Comparison of ENCODE assay signal across 7 cellular contexts in the genomic region with DNA sequence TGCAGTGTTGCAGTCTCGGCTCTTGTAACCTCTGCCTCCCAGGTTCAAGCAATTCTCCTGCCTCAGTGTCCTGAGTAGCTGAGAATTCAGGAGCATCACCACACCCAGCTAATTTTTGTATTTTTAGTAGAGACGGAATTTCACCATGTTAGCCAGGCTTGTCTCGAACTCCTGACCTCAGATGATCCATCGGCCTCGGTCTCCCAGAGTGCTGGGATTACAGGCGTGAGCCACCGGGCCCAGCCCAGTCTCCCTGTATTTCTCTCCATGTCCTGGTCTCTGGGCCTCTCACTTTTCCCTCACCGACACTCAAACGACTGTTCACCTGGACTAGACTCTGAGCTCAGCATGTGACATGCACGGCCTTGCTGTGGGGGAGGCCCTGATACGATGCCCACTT. TPM values are rescaled to one million over a fixed set of nuclear protein-coding genes. Genes with fewer than 3 reads are reported as not detected.
DNase-seq lines count a peak whose midpoint lies in the region; ATAC-seq and TF ChIP-seq lines count a peak whose summit lies in the region.
"Not testable (repeated sequence)": the region's sequence is repeated elsewhere in the genome, so short reads cannot be mapped to it uniquely, and the experiment has no call there.
"Had no signal": no experiment of that assay in that cellular context is flagged by ENCODE, and none has a peak within 500 bp of the region (broad histone marks: within the 10 kb centered on the region; RNA-seq: fewer than 3 reads in every experiment).

No MANE protein-coding gene starts in this region.

- not testable (repeated sequence) for H3K4me3 Mint-ChIP-seq in activated CD8-positive, alpha-beta T cell treated with anti-CD3 and anti-CD28 coated beads, Interleukin-2, amount 10 ng/mL, durations not matched to agents 7 days and 5 days; activated T-helper 17 cell treated with anti-CD3 and anti-CD28 coated beads, Interleukin-2, amount 50 U/mL, for 72 hours
- H3K4me3 Mint-ChIP-seq in central memory CD8-positive, alpha-beta T cell = peak overlapping the region; percentile 4
- peak overlapping the region in 2 of 10 donors; percentile 40 to 68 for H3K4me3 Mint-ChIP-seq in naive thymus-derived CD8-positive, alpha-beta T cell

- peak overlapping the region; percentile 89; the same call in 1 of the 2 replicates for H3K27ac ChIP-seq in SJCRH30
- H3K27ac ChIP-seq in spleen = not testable (repeated sequence)

- H3K4me1 ChIP-seq in SJCRH30 = peaks cover 14% of the 10 kb centered on the region
- peaks cover 0 to 17% (median 9%) of the 10 kb centered on the region in 6 donors for H3K4me1 ChIP-seq in spleen

- H3K36me3 Mint-ChIP-seq in activated CD8-positive, alpha-beta T cell treated with anti-CD3 and anti-CD28 coated beads, Interleukin-2, amount 10 ng/mL, durations not matched to agents 7 days and 5 days (ENCODE audit: low read depth); activated T-helper 17 cell treated with anti-CD3 and anti-CD28 coated beads, Interleukin-2, amount 50 U/mL, for 72 hours (ENCODE audit: low read depth): not testable (repeated sequence)
- peaks cover 14% of the 10 kb centered on the region for H3K36me3 Mint-ChIP-seq in central memory CD8-positive, alpha-beta T cell (ENCODE audit: insufficient read depth)
- H3K36me3 Mint-ChIP-seq in naive thymus-derived CD8-positive, alpha-beta T cell = peaks cover 16 to 38% (median 28%) of the 10 kb centered on the region in 3 donors

- H3K9me3 Mint-ChIP-seq in activated CD8-positive, alpha-beta T cell treated with anti-CD3 and anti-CD28 coated beads, Interleukin-2, amount 10 ng/mL, durations not matched to agents 7 days and 5 days (ENCODE audit: insufficient read depth); activated T-helper 17 cell treated with anti-CD3 and anti-CD28 coated beads, Interleukin-2, amount 50 U/mL, for 72 hours; central memory CD8-positive, alpha-beta T cell; naive thymus-derived CD8-positive, alpha-beta T cell: not testable (repeated sequence)

- not testable (repeated sequence) for H3K4me1 Mint-ChIP-seq in activated CD8-positive, alpha-beta T cell treated with anti-CD3 and anti-CD28 coated beads, Interleukin-2, amount 10 ng/mL, durations not matched to agents 7 days and 5 days (ENCODE audit: low read depth); activated T-helper 17 cell treated with anti-CD3 and anti-CD28 coated beads, Interleukin-2, amount 50 U/mL, for 72 hours
- peaks cover 31% of the 10 kb centered on the region for H3K4me1 Mint-ChIP-seq in central memory CD8-positive, alpha-beta T cell
- peaks cover 9 to 37% (median 28%) of the 10 kb centered on the region in 4 donors for H3K4me1 Mint-ChIP-seq in naive thymus-derived CD8-positive, alpha-beta T cell

- POLR2A ChIA-PET in activated CD8-positive, alpha-beta T cell treated with anti-CD3 and anti-CD28 coated beads, Interleukin-2, amount 10 ng/mL, durations not matched to agents 7 days and 5 days (lab: Charles Lee) = not testable (repeated sequence)
- POLR2A ChIA-PET in naive thymus-derived CD8-positive, alpha-beta T cell (lab: Charles Lee) = interaction anchor here (0.9 kb wide), 1 partner anchor 75 kb away, joined by 3 read pairs; no protein-coding TSS in a partner anchor

- TF ChIP-seq POLR2A in spleen (IDR thresholded peaks at IDR 0.05) = not testable (repeated sequence)

- ATAC-seq in activated CD8-positive, alpha-beta T cell treated with anti-CD3 and anti-CD28 coated beads, Interleukin-2, amount 10 ng/mL, durations not matched to agents 7 days and 5 days; activated T-helper 17 cell treated with anti-CD3 and anti-CD28 coated beads, Interleukin-2, amount 50 U/mL, for 72 hours (replicated peaks); central memory CD8-positive, alpha-beta T cell (replicated peaks; ENCODE audit: extremely low read depth, poor library complexity, severe bottlenecking); naive thymus-derived CD8-positive, alpha-beta T cell: not testable (repeated sequence)

- H3K27me3 ChIP-seq in SJCRH30 = not testable (repeated sequence)
- H3K27me3 ChIP-seq in spleen (replicated peaks in 1 of 7) = peaks cover 0 to 12% (median 3%) of the 10 kb centered on the region in 7 donors

- H3K36me3 ChIP-seq in SJCRH30 (peaks cover 11% of the 10 kb centered on the region), spleen (peaks cover 0 to 14% (median 0%) of the 10 kb centered on the region in 6 donors)

- H3K4me3 ChIP-seq in SJCRH30, spleen: not testable (repeated sequence)

- not testable (repeated sequence) for TF ChIP-seq CTCF in spleen (IDR thresholded peaks at IDR 0.05 in 8 of 11, conservative IDR thresholded peaks at IDR 0.05 in 3 of 11)

- H3K9me3 ChIP-seq in SJCRH30 (replicated peaks); spleen: not testable (repeated sequence)

- 88 to 96% (median 94%) methylated on average over 9 to 11 of the region's 11 CpGs for WGBS in spleen, 5 donors

- intact Hi-C loops in spleen (cut with DNase I; ENCODE audit: low total_unique reads) = not testable (repeated sequence)

- DNase-seq in SJCRH30; activated CD8-positive, alpha-beta T cell treated with anti-CD3 and anti-CD28 coated beads, Interleukin-2, amount 10 ng/mL, durations not matched to agents 7 days and 5 days; naive thymus-derived CD8-positive, alpha-beta T cell: not testable (repeated sequence)
- DNase-seq in central memory CD8-positive, alpha-beta T cell (ENCODE audit: low spot score in 2 of 2) = peak in 1 of 2 donors; percentile 2
- DNase-seq in spleen = peak; percentile 59

- H3K27ac Mint-ChIP-seq in activated CD8-positive, alpha-beta T cell treated with anti-CD3 and anti-CD28 coated beads, Interleukin-2, amount 10 ng/mL, durations not matched to agents 7 days and 5 days = peak overlapping the region; percentile 47
- H3K27ac Mint-ChIP-seq in activated T-helper 17 cell treated with anti-CD3 and anti-CD28 coated beads, Interleukin-2, amount 50 U/mL, for 72 hours = peak overlapping the region; percentile 4
- H3K27ac Mint-ChIP-seq in central memory CD8-positive, alpha-beta T cell (ENCODE audit: low read depth) = peak overlapping the region; percentile 79
- peak overlapping the region; percentile 38 to 98 (median 71) for H3K27ac Mint-ChIP-seq in naive thymus-derived CD8-positive, alpha-beta T cell

- CTCF ChIA-PET in activated CD8-positive, alpha-beta T cell treated with anti-CD3 and anti-CD28 coated beads, Interleukin-2, amount 10 ng/mL, durations not matched to agents 7 days and 5 days (lab: Charles Lee) = interaction anchor here (1.7 kb wide), 1 partner anchor 76 kb away, joined by 14 read pairs; the partner anchor contains the start of gene PSMC4

- not testable (repeated sequence) for H3K27me3 Mint-ChIP-seq in activated CD8-positive, alpha-beta T cell treated with anti-CD3 and anti-CD28 coated beads, Interleukin-2, amount 10 ng/mL, durations not matched to agents 7 days and 5 days (ENCODE audit: low read depth); activated T-helper 17 cell treated with anti-CD3 and anti-CD28 coated beads, Interleukin-2, amount 50 U/mL, for 72 hours; central memory CD8-positive, alpha-beta T cell; naive thymus-derived CD8-positive, alpha-beta T cell

RNA-seq across cellular contexts. Expression of gene FCGBP, which starts 39.3 kb away (rescaled TPM):
- total RNA-seq in SJCRH30 (2014; rRNA removed; shearing (Covaris generic)) = 16.4 and 16.7 TPM in 2 replicates
- total RNA-seq in activated CD8-positive, alpha-beta T cell treated with anti-CD3 and anti-CD28 coated beads, Interleukin-2, amount 10 ng/mL, durations not matched to agents 7 days and 5 days = 1 to 10 TPM; 5.8 to 6.2 TPM
- 10 to 100 TPM in 1 of 2 donors, 1 to 10 TPM in 1; 2.1 to 11.3 TPM for total RNA-seq in activated T-helper 17 cell treated with anti-CD3 and anti-CD28 coated beads, Interleukin-2, amount 50 U/mL, for 72 hours
- 100 to 1,000 TPM; 223 to 230 TPM for total RNA-seq in naive thymus-derived CD8-positive, alpha-beta T cell
- 10 to 100 TPM in 1 of 3 donors, 1 to 10 TPM in 2; 2.7 to 11.6 (median 3.1) TPM for polyA plus RNA-seq in naive thymus-derived CD8-positive, alpha-beta T cell
- total RNA-seq in spleen = 10 to 100 TPM in 3 of 7 donors, 1 to 10 TPM in 4; 4.3 to 18.9 (median 9.0) TPM
- polyA plus RNA-seq in spleen = 1 to 10 TPM in 2 of 3 donors, under 1 TPM in 1; 0.91 to 1.8 (median 1.2) TPM
- total RNA-seq: A172 had no signal

RNA-seq across cellular contexts. Expression of gene FBL, which starts 48.9 kb away (rescaled TPM):
- 569 and 597 TPM in 2 replicates for total RNA-seq in SJCRH30 (2014; rRNA removed; shearing (Covaris generic))
- 100 to 1,000 TPM; 385 to 399 TPM for total RNA-seq in activated CD8-positive, alpha-beta T cell treated with anti-CD3 and anti-CD28 coated beads, Interleukin-2, amount 10 ng/mL, durations not matched to agents 7 days and 5 days
- total RNA-seq in activated T-helper 17 cell treated with anti-CD3 and anti-CD28 coated beads, Interleukin-2, amount 50 U/mL, for 72 hours = 100 to 1,000 TPM; 513 to 639 TPM
- 100 to 1,000 TPM; 336 to 365 TPM for total RNA-seq in naive thymus-derived CD8-positive, alpha-beta T cell
- polyA plus RNA-seq in naive thymus-derived CD8-positive, alpha-beta T cell = 100 to 1,000 TPM; 231 to 246 (median 236) TPM
- 100 to 1,000 TPM; 126 to 212 (median 174) TPM for total RNA-seq in spleen
- polyA plus RNA-seq in spleen = 100 to 1,000 TPM; 298 to 403 (median 348) TPM

Comparison
In these comparisons a context has a peak if more than half of its experiments do, and no peak if none do; other contexts are left out.
1. H3K27ac Mint-ChIP-seq: peak in every context shown above with its lines; median percentile 79 in central memory CD8-positive, alpha-beta T cell; 71 in naive thymus-derived CD8-positive, alpha-beta T cell; 47 in activated CD8-positive, alpha-beta T cell treated with anti-CD3 and anti-CD28 coated beads, Interleukin-2, amount 10 ng/mL, durations not matched to agents 7 days and 5 days; 4 in activated T-helper 17 cell treated with anti-CD3 and anti-CD28 coated beads, Interleukin-2, amount 50 U/mL, for 72 hours.
2. RNA of gene FCGBP, which starts 39.3 kb away (total RNA-seq): 223 to 230 TPM in naive thymus-derived CD8-positive, alpha-beta T cell; 16.4 to 16.7 TPM in SJCRH30, 2.1 to 11.3 TPM in activated T-helper 17 cell treated with anti-CD3 and anti-CD28 coated beads, Interleukin-2, amount 50 U/mL, for 72 hours, 4.3 to 18.9 TPM in spleen and 5.8 to 6.2 TPM in activated CD8-positive, alpha-beta T cell treated with anti-CD3 and anti-CD28 coated beads, Interleukin-2, amount 10 ng/mL, durations not matched to agents 7 days and 5 days; every median in the first group is over 10 times any median in the second.